Comparison of ENCODE assay signal across 1 cellular context in the genomic region with DNA sequence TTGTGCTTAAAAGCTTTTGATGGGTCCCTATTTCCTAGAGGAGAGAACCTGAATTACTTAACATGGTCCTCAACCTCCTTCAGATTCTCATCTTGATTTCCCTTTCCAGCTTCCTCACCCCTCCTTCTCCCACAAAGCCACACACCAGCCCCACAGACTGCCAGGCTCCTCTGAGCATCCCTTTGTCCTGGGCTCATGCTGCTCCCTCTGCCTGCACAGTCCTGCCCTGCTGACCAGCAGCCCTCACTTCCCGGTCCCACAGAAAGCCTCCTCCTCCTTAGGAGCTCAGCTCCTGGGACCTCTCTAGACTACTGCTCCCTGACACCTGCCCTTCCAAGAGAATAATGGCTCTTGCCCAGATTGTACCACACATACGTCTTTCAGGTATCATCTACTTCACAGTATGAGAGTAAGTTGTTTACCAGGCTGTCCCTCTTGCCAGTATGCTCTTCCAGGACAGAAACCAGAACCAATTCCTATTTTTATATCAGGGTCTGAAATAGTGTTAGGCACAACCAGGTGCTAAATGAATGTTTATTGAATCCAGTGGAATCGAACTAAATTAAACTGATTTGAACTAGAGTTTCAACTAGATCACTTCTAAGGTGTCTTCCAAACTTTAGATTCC.
TF ChIP-seq lines count a peak whose summit lies in the region.

No MANE protein-coding gene starts in this region.

TF ChIP-seq in GM23338, 12 proteins besides CTCF, POLR2A, EP300 and RAD21 (continued from another document):
- no peak for TF ChIP-seq ZNF462 (CRISPR knock-in tag; IDR thresholded peaks at IDR 0.05)
- no peak for TF ChIP-seq REST (IDR thresholded peaks at IDR 0.05; ENCODE audit: unreplicated experiment)
- TF ChIP-seq EZH2 (IDR thresholded peaks at IDR 0.05; ENCODE audit: low read depth, unreplicated experiment) = no peak
